ENCODE assay signal across 15 cellular contexts in the genomic region with DNA sequence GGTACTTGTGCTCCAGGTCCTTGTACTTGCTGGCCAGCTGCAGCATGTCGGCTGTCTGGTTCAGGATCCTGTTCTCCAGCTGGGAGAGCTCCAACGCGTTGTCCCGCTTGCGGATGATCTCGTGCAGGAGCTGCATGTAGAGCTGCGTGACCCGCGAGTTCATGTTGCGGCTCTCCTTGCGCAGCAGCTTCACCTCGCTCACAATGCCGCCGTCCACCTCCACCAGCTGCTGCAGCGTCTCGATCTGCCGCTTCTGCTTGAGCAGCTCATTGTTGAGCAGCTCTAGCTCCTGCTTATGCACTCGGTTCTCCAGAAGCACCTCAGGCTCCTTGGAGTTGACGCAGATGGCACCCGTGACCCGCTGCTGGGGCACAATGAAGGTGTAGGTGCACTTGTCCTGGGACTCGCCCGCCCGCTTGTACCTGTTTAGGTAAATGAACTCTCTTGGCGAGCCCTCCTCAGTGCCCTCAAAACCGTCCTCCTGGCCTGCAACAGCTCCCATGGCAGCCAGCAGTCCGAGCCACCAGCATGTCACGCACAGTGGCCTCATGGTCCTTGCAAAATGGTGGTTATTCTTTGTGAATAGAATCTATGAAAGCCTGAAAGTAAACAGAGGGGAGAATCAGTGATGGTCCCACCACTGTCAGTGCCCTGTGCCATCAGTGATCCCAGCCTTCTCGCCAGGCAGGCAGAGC. TPM values are rescaled to one million over a fixed set of nuclear protein-coding genes. Genes with fewer than 3 reads are reported as not detected.
"Had no signal": no experiment of that assay in that cellular context is flagged by ENCODE, and none has a peak within 500 bp of the region (broad histone marks: within the 10 kb centered on the region; RNA-seq: fewer than 3 reads in every experiment).

No MANE protein-coding gene starts in this region.

- FAIRE-seq: islet of Langerhans, urothelium cell line had no signal

- H3K27ac ChIP-seq: ovary, testis had no signal

- H3K9me3 ChIP-seq: ovary, spleen, testis had no signal

- ATAC-seq: activated T-helper 17 cell treated with anti-CD3 and anti-CD28 coated beads, Interleukin-2, amount 50 U/mL, for 72 hours; stimulated activated memory B cell treated with anti-CD40 and anti-IgM and Interleukin-4, amounts not matched to agents 10 μg/mL and 1 μg/mL and 100 μg/mL, for 72 hours; T-helper 17 cell had no signal

- H3K4me1 ChIP-seq: testis had no signal

- DNase-seq: activated CD4-positive, alpha-beta T cell treated with anti-CD3 and anti-CD28 coated beads, Interleukin-2, amount 10 ng/mL, durations not matched to agents 7 days and 5 days; activated CD4-positive, CD25-positive, alpha-beta regulatory T cell; activated naive CD4-positive, alpha-beta T cell treated with anti-CD3 and anti-CD28 coated beads for 36 hours; activated T-cell treated with anti-CD3 and anti-CD28 coated beads for 4 hours; spleen; stimulated activated CD4-positive, alpha-beta T cell treated with anti-CD3 and anti-CD28 coated beads, Interleukin-1b, Interleukin-23, amount 100 ng/mL, for 48 hours; T-helper 17 cell; testis had no signal

- H3K36me3 ChIP-seq: ovary had no signal

- H3K4me3 ChIP-seq: ovary, spleen, testis had no signal

- H3K27me3 ChIP-seq: ovary, spleen, testis had no signal

RNA-seq across cellular contexts. Expression of a gene that starts 14.1 kb away (rescaled TPM):
- total RNA-seq: activated CD4-positive, alpha-beta T cell treated with anti-CD3 and anti-CD28 coated beads, Interleukin-2, amount 10 ng/mL, durations not matched to agents 7 days and 5 days; activated CD8-positive, alpha-beta memory T cell treated with anti-CD3 and anti-CD28 coated beads for 36 hours; activated naive CD4-positive, alpha-beta T cell treated with anti-CD3 and anti-CD28 coated beads for 36 hours; activated T-helper 17 cell treated with anti-CD3 and anti-CD28 coated beads, Interleukin-2, amount 50 U/mL, for 72 hours had no signal
- polyA plus RNA-seq: neural cell had no signal
